ENCODE assay signal across 8 cellular contexts in genomic region chr6:53326372-53327016, GRCh38. TPM values are rescaled to one million over a fixed set of nuclear protein-coding genes. Genes with fewer than 3 reads are reported as not detected.
DNase-seq lines count a peak whose midpoint lies in the region; ATAC-seq and TF ChIP-seq lines count a peak whose summit lies in the region.

No MANE protein-coding gene starts in this region.

- peaks cover 100% of the 10 kb centered on the region for H3K79me2 ChIP-seq in GM23338 (replicated peaks; ENCODE audit: insufficient read depth)

- ATAC-seq in GM23338 (peak; percentile 63), SK-N-SH treated with all-trans-retinoic acid at 6 μM for 48 hours (peak; percentile 95), HG02588 (IDR thresholded peaks at IDR 0.05; ENCODE audit: unreplicated experiment) (no peak), HG02884 (IDR thresholded peaks at IDR 0.05; ENCODE audit: unreplicated experiment) (no peak)

- H3K4me3 Mint-ChIP-seq in GM23338 (no peak overlapping the region), glutamatergic neuron (ENCODE audit: unreplicated experiment) (no peak overlapping the region)

- H3K27me3 Mint-ChIP-seq in GM23338 (ENCODE audit: insufficient read depth, low read depth, poor library complexity): no peaks in the 10 kb centered on the region
- H3K27me3 Mint-ChIP-seq in glutamatergic neuron (ENCODE audit: unreplicated experiment): peaks cover 2% of the 10 kb centered on the region

- no peaks in the 10 kb centered on the region for H3K36me3 Mint-ChIP-seq in GM23338 (ENCODE audit: low read depth)
- no peaks in the 10 kb centered on the region for H3K36me3 Mint-ChIP-seq in glutamatergic neuron (ENCODE audit: unreplicated experiment)

- DNase-seq in GM23338 (ENCODE audit: low spot score) (no peak), foreskin fibroblast (peak; percentile 95 to 98), smooth muscle cell of the brain vasculature (ENCODE audit: low read depth, low spot score) (peak; percentile 89), WERI-Rb-1 (no peak), glutamatergic neuron (no peak)

- peak overlapping the region; percentile 10 for H3K27ac Mint-ChIP-seq in GM23338
- no peak overlapping the region for H3K27ac Mint-ChIP-seq in glutamatergic neuron (ENCODE audit: unreplicated experiment)

- no peaks in the 10 kb centered on the region for H3F3A ChIP-seq in GM23338 (replicated peaks; ENCODE audit: low read depth)

- no peak overlapping the region for H2AFZ ChIP-seq in GM23338

- H3K9me3 Mint-ChIP-seq in GM23338: no peaks in the 10 kb centered on the region
- H3K9me3 Mint-ChIP-seq in glutamatergic neuron (ENCODE audit: unreplicated experiment): peaks cover 3% of the 10 kb centered on the region

- H3K36me3 ChIP-seq in GM23338 (ENCODE audit: insufficient read depth): no peaks in the 10 kb centered on the region
- peaks cover 10% of the 10 kb centered on the region for H3K36me3 ChIP-seq in WERI-Rb-1

- H3K4me1 Mint-ChIP-seq in GM23338 (peaks cover 42% of the 10 kb centered on the region), glutamatergic neuron (ENCODE audit: low read depth, unreplicated experiment) (peaks cover 23% of the 10 kb centered on the region)

- TF ChIP-seq CTCF in GM23338 (conservative IDR thresholded peaks at IDR 0.05; ENCODE audit: low read depth in 2 of 2) (no peak), foreskin fibroblast (IDR thresholded peaks at IDR 0.05; ENCODE audit: low read depth, low read length) (no peak), WERI-Rb-1 (IDR thresholded peaks at IDR 0.05; ENCODE audit: low read depth, low read length) (no peak), glutamatergic neuron (IDR thresholded peaks at IDR 0.05; ENCODE audit: partially characterized antibody, unreplicated experiment) (no peak)

- H4K20me1 ChIP-seq in GM23338 (replicated peaks; ENCODE audit: insufficient read depth): peaks cover 59% of the 10 kb centered on the region

- no peaks in the 10 kb centered on the region for H3K27me3 ChIP-seq in GM23338 (ENCODE audit: insufficient read depth)
- no peaks in the 10 kb centered on the region for H3K27me3 ChIP-seq in WERI-Rb-1 (ENCODE audit: insufficient read depth, low read depth, severe bottlenecking)

- no peak overlapping the region for H3K4me3 ChIP-seq in GM23338
- no peak overlapping the region for H3K4me3 ChIP-seq in foreskin fibroblast (ENCODE audit: low read depth in 1 of 2, low read length in 2 of 2)
- H3K4me3 ChIP-seq in WERI-Rb-1 (ENCODE audit: low read depth, low read length): no peak overlapping the region

- H3K9me2 ChIP-seq in GM23338 (ENCODE audit: insufficient read depth): no peaks in the 10 kb centered on the region

- H3K27ac ChIP-seq in GM23338 (ENCODE audit: low read depth): no peak overlapping the region; the same call in 1 of the 2 replicates
- no peak overlapping the region for H3K27ac ChIP-seq in WERI-Rb-1

- H3K4me1 ChIP-seq in GM23338 (ENCODE audit: insufficient read depth): peaks cover 27% of the 10 kb centered on the region

- H3K9me3 ChIP-seq in WERI-Rb-1 (ENCODE audit: severe bottlenecking): no peaks in the 10 kb centered on the region

- no peak overlapping the region; the same call in 1 of the 2 replicates for H3K4me2 ChIP-seq in GM23338

TF ChIP-seq in GM23338, 12 proteins besides CTCF, POLR2A, EP300 and RAD21 (continues in another document):
- no peak for TF ChIP-seq NANOG (IDR thresholded peaks at IDR 0.05; ENCODE audit: borderline replicate concordance)
- TF ChIP-seq JUNB (IDR thresholded peaks at IDR 0.05; ENCODE audit: unreplicated experiment): no peak

TF ChIP-seq in SK-N-SH treated with all-trans-retinoic acid at 6 μM for 48 hours, 23 proteins besides CTCF, POLR2A, EP300 and RAD21:
- no peak for TF ChIP-seq GLIS3 (CRISPR knock-in tag; IDR thresholded peaks at IDR 0.05)
- peak; percentile 48; the same call in 1 of the 2 replicates for TF ChIP-seq ZFP3 (CRISPR knock-in tag; IDR thresholded peaks at IDR 0.05)
- peak; percentile 54 for TF ChIP-seq ISL1 (CRISPR knock-in tag; IDR thresholded peaks at IDR 0.05)

RNA-seq across cellular contexts. Expression of gene ELOVL5, which starts 22.3 kb away (rescaled TPM):
- 169 and 180 TPM in 2 replicates for total RNA-seq in GM23338 (2014; rRNA removed; shearing (Covaris generic))
- polyA plus RNA-seq in GM23338 (2016; fragmentation: Nextera tagmentation; extraction: Ambion mirVana): 66.9 and 83.3 TPM in 2 replicates
- 97.2 TPM for total RNA-seq in glutamatergic neuron (ENCODE audit: unreplicated experiment)

Comparison
In these comparisons a context has a peak if more than half of its experiments do, and no peak if none do; other contexts are left out.
1. ATAC-seq: peak in GM23338 (single experiment) and SK-N-SH treated with all-trans-retinoic acid at 6 μM for 48 hours (single experiment); none in HG02588 (single experiment) and HG02884 (single experiment).
2. DNase-seq: peak in foreskin fibroblast (2 of 2) and smooth muscle cell of the brain vasculature (single experiment); none in GM23338 (single experiment), WERI-Rb-1 (single experiment) and glutamatergic neuron (single experiment).